8 cellular contexts compared by ENCODE assay signal in the genomic region with DNA sequence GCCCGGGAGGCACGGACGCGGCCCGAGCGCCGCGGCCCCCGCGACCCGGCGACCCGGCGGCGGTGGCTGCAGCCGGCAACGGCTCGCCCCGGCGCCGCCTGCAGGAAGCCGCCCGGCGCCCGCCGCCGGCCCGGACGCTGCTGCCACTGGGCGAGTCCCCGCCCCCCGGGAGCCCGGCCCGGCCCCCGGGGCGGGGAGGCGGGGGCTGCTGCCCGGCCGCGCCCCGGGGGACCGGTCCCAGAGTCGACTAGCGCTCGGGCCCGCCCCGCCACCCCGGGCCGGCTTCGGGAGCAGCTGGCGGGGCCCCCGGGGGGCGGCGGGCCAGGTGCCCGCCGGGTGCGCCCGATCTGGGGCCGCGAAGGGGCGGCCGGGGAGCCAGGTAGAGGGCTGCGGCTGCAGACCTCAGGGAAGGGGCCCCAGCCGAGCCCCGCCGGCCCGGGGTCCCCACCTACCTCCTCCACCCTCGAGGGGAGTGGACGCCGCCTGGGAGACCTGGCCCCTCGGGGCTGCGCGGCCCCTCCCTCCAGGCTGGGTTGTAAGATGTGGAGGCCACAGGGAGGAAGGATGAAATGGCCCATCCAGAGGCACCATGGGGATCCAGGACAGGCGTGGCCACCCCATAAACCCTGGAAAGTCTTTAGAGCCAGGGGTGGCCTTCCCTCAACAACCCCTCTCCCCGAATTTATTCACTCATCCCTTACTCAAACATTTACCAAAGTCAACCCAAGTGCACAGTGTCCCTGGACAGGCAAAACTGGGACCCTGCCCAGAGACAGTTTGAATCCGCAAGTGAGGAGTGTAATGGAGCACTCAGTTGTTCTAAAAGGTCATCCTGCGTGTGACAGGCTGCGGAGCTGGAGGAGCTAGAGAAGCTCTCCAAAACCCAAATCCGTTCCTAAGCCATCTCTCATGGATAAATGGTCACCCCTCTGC. TPM values are rescaled to one million over a fixed set of nuclear protein-coding genes. Genes with fewer than 3 reads are reported as not detected.
DNase-seq lines count a peak whose midpoint lies in the region; ATAC-seq and TF ChIP-seq lines count a peak whose summit lies in the region.

A gene with protein sequence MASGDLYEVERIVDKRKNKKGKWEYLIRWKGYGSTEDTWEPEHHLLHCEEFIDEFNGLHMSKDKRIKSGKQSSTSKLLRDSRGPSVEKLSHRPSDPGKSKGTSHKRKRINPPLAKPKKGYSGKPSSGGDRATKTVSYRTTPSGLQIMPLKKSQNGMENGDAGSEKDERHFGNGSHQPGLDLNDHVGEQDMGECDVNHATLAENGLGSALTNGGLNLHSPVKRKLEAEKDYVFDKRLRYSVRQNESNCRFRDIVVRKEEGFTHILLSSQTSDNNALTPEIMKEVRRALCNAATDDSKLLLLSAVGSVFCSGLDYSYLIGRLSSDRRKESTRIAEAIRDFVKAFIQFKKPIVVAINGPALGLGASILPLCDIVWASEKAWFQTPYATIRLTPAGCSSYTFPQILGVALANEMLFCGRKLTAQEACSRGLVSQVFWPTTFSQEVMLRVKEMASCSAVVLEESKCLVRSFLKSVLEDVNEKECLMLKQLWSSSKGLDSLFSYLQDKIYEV (minus strand): TSS at position 148 of the 933 bp plus-strand sequence. CDS start 425 bp downstream, outside the sequence.

- no peak within 1 kb of the TSS for H3K9ac ChIP-seq in SK-N-SH

- H3K9me3 ChIP-seq in SK-N-SH = no peaks in the 10 kb centered on the region

- H3K4me1 ChIP-seq in SK-N-SH (ENCODE audit: control insufficient read depth in 1 of 2, insufficient read depth in 2 of 2, low read depth in 1 of 2, low read length in 1 of 2) = peaks cover 0 to 7% of the 10 kb centered on the region in 2 experiments; a peak in 1 of 4 replicates

- peaks cover 3% of the 10 kb centered on the region for H3F3A ChIP-seq in SK-N-SH (replicated peaks; ENCODE audit: insufficient read depth)

- peak within 1 kb of the TSS; percentile 57 to 59 for H3K4me3 ChIP-seq in SK-N-SH (ENCODE audit: low read depth in 2 of 2, low read length in 1 of 2)

- ATAC-seq in SK-N-SH treated with all-trans-retinoic acid at 6 μM for 48 hours = no peak
- peak; percentile 73 for ATAC-seq in HG03135 (IDR thresholded peaks at IDR 0.05; ENCODE audit: unreplicated experiment)
- peak; percentile 94 for ATAC-seq in left colon

- H3K9me2 ChIP-seq in SK-N-SH = no peaks in the 10 kb centered on the region

- H2AFZ ChIP-seq in SK-N-SH (ENCODE audit: low read depth) = peak within 1 kb of the TSS; percentile 74; the same call in 1 of the 2 replicates

- no peaks in the 10 kb centered on the region for H3K27me3 ChIP-seq in SK-N-SH (ENCODE audit: insufficient read depth)

- intact Hi-C loops in left colon (cut with DNase I, micrococcal nuclease) = no loop called here

- no peaks in the 10 kb centered on the region for H3K79me2 ChIP-seq in SK-N-SH (ENCODE audit: insufficient read depth)

- TF ChIP-seq CTCF in SK-N-SH (IDR thresholded peaks at IDR 0.05) = no peak

- TF ChIP-seq RAD21 in SK-N-SH (IDR thresholded peaks at IDR 0.05; ENCODE audit: low read length) = no peak

- CTCF ChIA-PET in SK-N-SH (lab: Yijun Ruan, JAX) = interaction anchor here (1.0 kb wide), 1 partner anchor 20 kb away, joined by 3 read pairs; no protein-coding TSS in a partner anchor

- peak within 1 kb of the TSS; percentile 67 for H3K4me2 ChIP-seq in SK-N-SH

- H3K36me3 ChIP-seq in SK-N-SH (replicated peaks in 1 of 2; ENCODE audit: control insufficient read depth in 1 of 2, insufficient read depth in 2 of 2, low read length in 1 of 2) = no peaks in the 10 kb centered on the region

- 14% methylated on average over 14 of the region's 79 CpGs for WGBS in SK-N-SH (ENCODE audit: low lambda C conversion rate)

- POLR2A ChIA-PET in SK-N-SH (lab: Yijun Ruan, JAX) = no interaction called here

- H3K27ac ChIP-seq in SK-N-SH (ENCODE audit: low read depth in 2 of 2, low read length in 1 of 2) (no peak within 1 kb of the TSS), caudate nucleus (ENCODE audit: low read depth, low read length) (peak within 1 kb of the TSS; percentile 62)

- no peak for TF ChIP-seq EP300 in SK-N-SH (IDR thresholded peaks at IDR 0.05; ENCODE audit: borderline replicate concordance in 1 of 2, low read depth in 1 of 2, low read length in 1 of 2)

- H4K20me1 ChIP-seq in SK-N-SH (ENCODE audit: insufficient read depth) = no peaks in the 10 kb centered on the region

- DNase-seq in SK-N-SH (peak; percentile 78), T-helper 9 cell (peak; percentile 17), caudate nucleus (lab: John Stamatoyannopoulos, UW) (peak in 4 of 61 donors; percentile 31 to 41 (median 34)), left colon (peak in 1 of 2 donors; percentile 65), COLO829 (ENCODE audit: low spot score) (no peak)
- peak; percentile 32 for DNase-seq in stimulated activated CD4-positive, alpha-beta T cell treated with anti-CD3 and anti-CD28 coated beads, Interleukin-4, amount 100 ng/mL, for 24 hours

TF ChIP-seq in SK-N-SH, 30 proteins besides CTCF, POLR2A, EP300 and RAD21:
- TF ChIP-seq NRF1 (IDR thresholded peaks at IDR 0.05; ENCODE audit: low read depth, low read length) (no peak), TCF12 (IDR thresholded peaks at IDR 0.05) (no peak), IRF3 (IDR thresholded peaks at IDR 0.05; ENCODE audit: low read depth, low read length) (no peak), GATA2 (CRISPR knock-in tag; IDR thresholded peaks at IDR 0.05) (no peak), TAF1 (IDR thresholded peaks at IDR 0.05; ENCODE audit: borderline replicate concordance, low read depth, low read length) (no peak), PBX3 (IDR thresholded peaks at IDR 0.05) (no peak), MEF2A (IDR thresholded peaks at IDR 0.05; ENCODE audit: borderline replicate concordance, low read depth) (no peak)

TF ChIP-seq in SK-N-SH treated with all-trans-retinoic acid at 6 μM for 48 hours, 23 proteins besides CTCF, POLR2A, EP300 and RAD21:
- TF ChIP-seq ZC3H10 (CRISPR knock-in tag; IDR thresholded peaks at IDR 0.05) = no peak
- no peak for TF ChIP-seq TOX (CRISPR knock-in tag; IDR thresholded peaks at IDR 0.05; ENCODE audit: borderline replicate concordance)
- TF ChIP-seq RARB (CRISPR knock-in tag; IDR thresholded peaks at IDR 0.05) = no peak
- no peak for TF ChIP-seq OSR1 (CRISPR knock-in tag; IDR thresholded peaks at IDR 0.05)
- TF ChIP-seq GLIS3 (CRISPR knock-in tag; IDR thresholded peaks at IDR 0.05) = no peak
- TF ChIP-seq CSDC2 (CRISPR knock-in tag; IDR thresholded peaks at IDR 0.05) = no peak
- TF ChIP-seq ZNF8 (CRISPR knock-in tag; IDR thresholded peaks at IDR 0.05) = no peak
- TF ChIP-seq ARNTL (CRISPR knock-in tag; IDR thresholded peaks at IDR 0.05; ENCODE audit: borderline replicate concordance, low read depth) = no peak
- TF ChIP-seq ISL1 (CRISPR knock-in tag; IDR thresholded peaks at IDR 0.05) = no peak
- no peak for TF ChIP-seq PATZ1 (CRISPR knock-in tag; IDR thresholded peaks at IDR 0.05; ENCODE audit: borderline replicate concordance)
- TF ChIP-seq CREB5 (CRISPR knock-in tag; IDR thresholded peaks at IDR 0.05; ENCODE audit: low read depth) = no peak

RNA-seq across cellular contexts. Expression of the gene that starts here (rescaled TPM):
- polyA plus RNA-seq in SK-N-SH (2012; rRNA removed) = 0.03 and 0.05 TPM in 2 replicates
- polyA plus RNA-seq in SK-N-SH (2012; cell fraction: cytosol; rRNA removed) = 0.07 and 0.08 TPM in 2 replicates
- polyA plus RNA-seq in SK-N-SH (2012; cell fraction: nucleus; rRNA removed) = 0.19 and 0.35 TPM in 2 replicates
- 1 to 10 TPM; 5.0 to 6.3 TPM for total RNA-seq in left colon

Comparison
In these comparisons a context has a peak if more than half of its experiments do, and no peak if none do; other contexts are left out.
1. Peak in DNase-seq, H3K4me3 ChIP-seq and H3K4me2 ChIP-seq in SK-N-SH; RNA of the gene not detected or under 1 TPM.